23 cellular contexts compared by ENCODE assay signal in the genomic region with DNA sequence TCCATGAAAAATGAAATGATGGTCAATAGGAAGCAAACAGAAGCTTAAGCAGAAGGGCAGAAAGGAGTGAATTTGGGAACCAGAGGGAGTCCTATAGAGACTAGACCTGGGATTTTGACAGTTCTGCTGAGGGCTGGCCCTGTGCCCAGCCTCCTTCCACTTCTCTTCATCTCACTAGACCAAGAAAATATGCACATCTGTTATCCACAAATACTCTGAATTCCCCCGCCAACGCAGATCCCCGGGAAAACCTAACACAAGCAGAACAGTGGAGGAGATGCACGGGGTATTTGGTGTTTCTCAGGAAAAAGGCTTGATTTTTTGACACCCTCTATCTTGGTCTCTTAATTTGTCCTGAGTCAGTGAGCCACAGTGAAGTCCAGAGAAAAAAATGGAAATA. TPM values are rescaled to one million over a fixed set of nuclear protein-coding genes. Genes with fewer than 3 reads are reported as not detected.
DNase-seq lines count a peak whose midpoint lies in the region; ATAC-seq and TF ChIP-seq lines count a peak whose summit lies in the region.
"Had no signal": no experiment of that assay in that cellular context is flagged by ENCODE, and none has a peak within 500 bp of the region (broad histone marks: within the 10 kb centered on the region; RNA-seq: fewer than 3 reads in every experiment).

No MANE protein-coding gene starts in this region.

- intact Hi-C loops in stomach (cut with DNase I; ENCODE audit: low total_unique reads): no loop called here

- ATAC-seq in HG03520 (IDR thresholded peaks at IDR 0.05; ENCODE audit: unreplicated experiment): no peak
- ATAC-seq in GM21786 (IDR thresholded peaks at IDR 0.05; ENCODE audit: unreplicated experiment): no peak
- ATAC-seq: activated CD4-positive, alpha-beta T cell treated with anti-CD3 and anti-CD28 coated beads for 36 hours; activated CD8-positive, alpha-beta memory T cell treated with anti-CD3 and anti-CD28 coated beads, Interleukin-2, amount 10 ng/mL, durations not matched to agents 7 days and 5 days; gastroesophageal sphincter; GM23338; left colon; right lobe of liver had no signal

- H3K27ac ChIP-seq in stomach: no peak overlapping the region
- H3K27ac ChIP-seq: adrenal gland, gastroesophageal sphincter, neutrophil, right lobe of liver had no signal

- TF ChIP-seq CTCF in stomach (IDR thresholded peaks at IDR 0.05): no peak

- WGBS in stomach, 5 donors: 75 to 83% (median 79%) methylated on average over 4 of the region's 4 CpGs

- no peak for TF ChIP-seq EP300 in stomach (IDR thresholded peaks at IDR 0.05)

- no peaks in the 10 kb centered on the region for H3K27me3 ChIP-seq in stomach
- H3K27me3 ChIP-seq: adrenal gland, gastroesophageal sphincter, neutrophil, right lobe of liver had no signal

- peaks cover 0 to 13% (median 6%) of the 10 kb centered on the region in 4 donors for H3K9me3 ChIP-seq in stomach
- H3K9me3 ChIP-seq: adrenal gland, neutrophil had no signal

- no peaks in the 10 kb centered on the region for H3K36me3 ChIP-seq in stomach
- H3K36me3 ChIP-seq: adrenal gland, gastroesophageal sphincter, neutrophil, right lobe of liver had no signal

- peak; percentile 29 for DNase-seq in AG20443 (ENCODE audit: low spot score)
- DNase-seq in NCI-H2171 (lab: John Stamatoyannopoulos, UW): peak; percentile 30
- DNase-seq in dedifferentiated amniotic fluid mesenchymal stem cell (ENCODE audit: extremely low spot score): peak; percentile 46
- peak; percentile 54 for DNase-seq in non-pigmented ciliary epithelial cell (ENCODE audit: low read depth)
- DNase-seq in NCI-H1930 (lab: John Stamatoyannopoulos, UW): no peak
- no peak for DNase-seq in stomach
- DNase-seq: activated CD4-positive, alpha-beta T cell treated with anti-CD3 and anti-CD28 coated beads for 36 hours; activated CD8-positive, alpha-beta memory T cell treated with anti-CD3 and anti-CD28 coated beads, Interleukin-2, amount 10 ng/mL, durations not matched to agents 7 days and 5 days; activated effector memory CD4-positive, alpha-beta T cell treated with Interleukin-2 at 50 U/mL for 16 hours; adrenal gland; Calu3; cerebellar nuclear complex; left colon; NCI-H1436; right lobe of liver; RPMI8226 had no signal

- TF ChIP-seq POLR2A in stomach (IDR thresholded peaks at IDR 0.05): no peak

- H3K4me3 ChIP-seq in stomach: no peak overlapping the region
- H3K4me3 ChIP-seq: adrenal gland, gastroesophageal sphincter, GM23338, right lobe of liver had no signal

- H3K4me1 ChIP-seq in stomach: no peaks in the 10 kb centered on the region
- H3K4me1 ChIP-seq: adrenal gland, gastroesophageal sphincter, right lobe of liver had no signal

RNA-seq across cellular contexts. Expression of a gene that starts 22.7 kb away (rescaled TPM):
- total RNA-seq in stomach: 1 to 10 TPM in 1 of 5 donors, under 1 TPM in 2, not detected in 2; 0.29 to 2.6 (median 0.29) TPM
- under 1 TPM in 2 of 3 donors, not detected in 1; 0.03 to 0.12 TPM for polyA plus RNA-seq in stomach
- total RNA-seq: activated CD4-positive, alpha-beta T cell treated with anti-CD3 and anti-CD28 coated beads for 36 hours; activated CD8-positive, alpha-beta memory T cell treated with anti-CD3 and anti-CD28 coated beads, Interleukin-2, amount 10 ng/mL, durations not matched to agents 7 days and 5 days; Calu3; endothelial cell of umbilical vein; mononuclear cell; right lobe of liver had no signal
- polyA plus RNA-seq: endothelial cell of umbilical vein had no signal

Comparison
In these comparisons a context has a peak if more than half of its experiments do, and no peak if none do; other contexts are left out.
1. DNase-seq: peak in AG20443 (single experiment), NCI-H2171 (single experiment), dedifferentiated amniotic fluid mesenchymal stem cell (single experiment) and non-pigmented ciliary epithelial cell (single experiment); none in NCI-H1930 (0 of 2) and stomach (single experiment).